ENCODE assay signal across 1 cellular context in the genomic region with DNA sequence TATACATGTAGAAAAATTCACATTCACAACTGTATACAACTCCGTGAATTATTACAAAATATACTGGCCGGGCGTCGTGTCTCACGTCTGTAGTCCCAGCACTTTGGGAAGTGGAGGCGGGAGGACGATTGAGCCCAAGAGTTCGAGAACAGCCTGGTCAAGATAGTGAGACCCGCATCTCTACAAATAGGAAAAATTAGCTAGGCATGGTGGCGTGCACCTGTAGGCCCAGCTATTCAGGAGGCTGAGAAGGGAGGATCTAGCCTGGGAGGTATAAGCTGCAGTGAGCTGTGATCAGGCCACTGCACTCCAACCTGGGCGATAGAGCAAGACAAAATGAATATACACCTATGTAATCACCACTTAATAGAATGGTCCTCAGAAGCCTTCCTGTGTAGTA.
TF ChIP-seq lines count a peak whose summit lies in the region.

No MANE protein-coding gene starts in this region.

TF ChIP-seq in GM23338, 12 proteins besides CTCF, POLR2A, EP300 and RAD21 (continued from another document):
- TF ChIP-seq, protein P1, sequence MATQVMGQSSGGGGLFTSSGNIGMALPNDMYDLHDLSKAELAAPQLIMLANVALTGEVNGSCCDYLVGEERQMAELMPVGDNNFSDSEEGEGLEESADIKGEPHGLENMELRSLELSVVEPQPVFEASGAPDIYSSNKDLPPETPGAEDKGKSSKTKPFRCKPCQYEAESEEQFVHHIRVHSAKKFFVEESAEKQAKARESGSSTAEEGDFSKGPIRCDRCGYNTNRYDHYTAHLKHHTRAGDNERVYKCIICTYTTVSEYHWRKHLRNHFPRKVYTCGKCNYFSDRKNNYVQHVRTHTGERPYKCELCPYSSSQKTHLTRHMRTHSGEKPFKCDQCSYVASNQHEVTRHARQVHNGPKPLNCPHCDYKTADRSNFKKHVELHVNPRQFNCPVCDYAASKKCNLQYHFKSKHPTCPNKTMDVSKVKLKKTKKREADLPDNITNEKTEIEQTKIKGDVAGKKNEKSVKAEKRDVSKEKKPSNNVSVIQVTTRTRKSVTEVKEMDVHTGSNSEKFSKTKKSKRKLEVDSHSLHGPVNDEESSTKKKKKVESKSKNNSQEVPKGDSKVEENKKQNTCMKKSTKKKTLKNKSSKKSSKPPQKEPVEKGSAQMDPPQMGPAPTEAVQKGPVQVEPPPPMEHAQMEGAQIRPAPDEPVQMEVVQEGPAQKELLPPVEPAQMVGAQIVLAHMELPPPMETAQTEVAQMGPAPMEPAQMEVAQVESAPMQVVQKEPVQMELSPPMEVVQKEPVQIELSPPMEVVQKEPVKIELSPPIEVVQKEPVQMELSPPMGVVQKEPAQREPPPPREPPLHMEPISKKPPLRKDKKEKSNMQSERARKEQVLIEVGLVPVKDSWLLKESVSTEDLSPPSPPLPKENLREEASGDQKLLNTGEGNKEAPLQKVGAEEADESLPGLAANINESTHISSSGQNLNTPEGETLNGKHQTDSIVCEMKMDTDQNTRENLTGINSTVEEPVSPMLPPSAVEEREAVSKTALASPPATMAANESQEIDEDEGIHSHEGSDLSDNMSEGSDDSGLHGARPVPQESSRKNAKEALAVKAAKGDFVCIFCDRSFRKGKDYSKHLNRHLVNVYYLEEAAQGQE (IDR thresholded peaks at IDR 0.05; ENCODE audit: unreplicated experiment) = no peak
- TF ChIP-seq POLR2AphosphoS5 (IDR thresholded peaks at IDR 0.05; ENCODE audit: low read depth) (no peak), EZH2 (IDR thresholded peaks at IDR 0.05; ENCODE audit: low read depth, unreplicated experiment) (no peak), ZNF331 (CRISPR knock-in tag; IDR thresholded peaks at IDR 0.05; ENCODE audit: low read depth) (no peak), CREB1 (CRISPR knock-in tag; IDR thresholded peaks at IDR 0.05; ENCODE audit: low read depth) (no peak), JUNB (IDR thresholded peaks at IDR 0.05; ENCODE audit: unreplicated experiment) (no peak)
- TF ChIP-seq, protein P2, sequence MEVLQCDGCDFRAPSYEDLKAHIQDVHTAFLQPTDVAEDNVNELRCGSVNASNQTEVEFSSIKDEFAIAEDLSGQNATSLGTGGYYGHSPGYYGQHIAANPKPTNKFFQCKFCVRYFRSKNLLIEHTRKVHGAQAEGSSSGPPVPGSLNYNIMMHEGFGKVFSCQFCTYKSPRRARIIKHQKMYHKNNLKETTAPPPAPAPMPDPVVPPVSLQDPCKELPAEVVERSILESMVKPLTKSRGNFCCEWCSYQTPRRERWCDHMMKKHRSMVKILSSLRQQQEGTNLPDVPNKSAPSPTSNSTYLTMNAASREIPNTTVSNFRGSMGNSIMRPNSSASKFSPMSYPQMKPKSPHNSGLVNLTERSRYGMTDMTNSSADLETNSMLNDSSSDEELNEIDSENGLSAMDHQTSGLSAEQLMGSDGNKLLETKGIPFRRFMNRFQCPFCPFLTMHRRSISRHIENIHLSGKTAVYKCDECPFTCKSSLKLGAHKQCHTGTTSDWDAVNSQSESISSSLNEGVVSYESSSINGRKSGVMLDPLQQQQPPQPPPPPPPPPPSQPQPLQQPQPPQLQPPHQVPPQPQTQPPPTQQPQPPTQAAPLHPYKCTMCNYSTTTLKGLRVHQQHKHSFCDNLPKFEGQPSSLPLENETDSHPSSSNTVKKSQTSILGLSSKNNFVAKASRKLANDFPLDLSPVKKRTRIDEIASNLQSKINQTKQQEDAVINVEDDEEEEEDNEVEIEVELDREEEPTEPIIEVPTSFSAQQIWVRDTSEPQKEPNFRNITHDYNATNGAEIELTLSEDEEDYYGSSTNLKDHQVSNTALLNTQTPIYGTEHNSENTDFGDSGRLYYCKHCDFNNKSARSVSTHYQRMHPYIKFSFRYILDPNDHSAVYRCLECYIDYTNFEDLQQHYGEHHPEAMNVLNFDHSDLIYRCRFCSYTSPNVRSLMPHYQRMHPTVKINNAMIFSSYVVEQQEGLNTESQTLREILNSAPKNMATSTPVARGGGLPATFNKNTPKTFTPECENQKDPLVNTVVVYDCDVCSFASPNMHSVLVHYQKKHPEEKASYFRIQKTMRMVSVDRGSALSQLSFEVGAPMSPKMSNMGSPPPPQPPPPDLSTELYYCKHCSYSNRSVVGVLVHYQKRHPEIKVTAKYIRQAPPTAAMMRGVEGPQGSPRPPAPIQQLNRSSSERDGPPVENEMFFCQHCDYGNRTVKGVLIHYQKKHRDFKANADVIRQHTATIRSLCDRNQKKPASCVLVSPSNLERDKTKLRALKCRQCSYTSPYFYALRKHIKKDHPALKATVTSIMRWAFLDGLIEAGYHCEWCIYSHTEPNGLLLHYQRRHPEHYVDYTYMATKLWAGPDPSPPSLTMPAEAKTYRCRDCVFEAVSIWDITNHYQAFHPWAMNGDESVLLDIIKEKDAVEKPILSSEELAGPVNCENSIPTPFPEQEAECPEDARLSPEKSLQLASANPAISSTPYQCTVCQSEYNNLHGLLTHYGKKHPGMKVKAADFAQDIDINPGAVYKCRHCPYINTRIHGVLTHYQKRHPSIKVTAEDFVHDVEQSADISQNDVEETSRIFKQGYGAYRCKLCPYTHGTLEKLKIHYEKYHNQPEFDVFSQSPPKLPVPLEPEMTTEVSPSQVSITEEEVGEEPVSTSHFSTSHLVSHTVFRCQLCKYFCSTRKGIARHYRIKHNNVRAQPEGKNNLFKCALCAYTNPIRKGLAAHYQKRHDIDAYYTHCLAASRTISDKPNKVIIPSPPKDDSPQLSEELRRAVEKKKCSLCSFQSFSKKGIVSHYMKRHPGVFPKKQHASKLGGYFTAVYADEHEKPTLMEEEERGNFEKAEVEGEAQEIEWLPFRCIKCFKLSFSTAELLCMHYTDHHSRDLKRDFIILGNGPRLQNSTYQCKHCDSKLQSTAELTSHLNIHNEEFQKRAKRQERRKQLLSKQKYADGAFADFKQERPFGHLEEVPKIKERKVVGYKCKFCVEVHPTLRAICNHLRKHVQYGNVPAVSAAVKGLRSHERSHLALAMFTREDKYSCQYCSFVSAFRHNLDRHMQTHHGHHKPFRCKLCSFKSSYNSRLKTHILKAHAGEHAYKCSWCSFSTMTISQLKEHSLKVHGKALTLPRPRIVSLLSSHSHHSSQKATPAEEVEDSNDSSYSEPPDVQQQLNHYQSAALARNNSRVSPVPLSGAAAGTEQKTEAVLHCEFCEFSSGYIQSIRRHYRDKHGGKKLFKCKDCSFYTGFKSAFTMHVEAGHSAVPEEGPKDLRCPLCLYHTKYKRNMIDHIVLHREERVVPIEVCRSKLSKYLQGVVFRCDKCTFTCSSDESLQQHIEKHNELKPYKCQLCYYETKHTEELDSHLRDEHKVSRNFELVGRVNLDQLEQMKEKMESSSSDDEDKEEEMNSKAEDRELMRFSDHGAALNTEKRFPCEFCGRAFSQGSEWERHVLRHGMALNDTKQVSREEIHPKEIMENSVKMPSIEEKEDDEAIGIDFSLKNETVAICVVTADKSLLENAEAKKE (CRISPR knock-in tag; IDR thresholded peaks at IDR 0.05) = no peak
TF ChIP-seq in GM23338: peak in this region for 0.
